24 cellular contexts compared by ENCODE assay signal in the genomic region with DNA sequence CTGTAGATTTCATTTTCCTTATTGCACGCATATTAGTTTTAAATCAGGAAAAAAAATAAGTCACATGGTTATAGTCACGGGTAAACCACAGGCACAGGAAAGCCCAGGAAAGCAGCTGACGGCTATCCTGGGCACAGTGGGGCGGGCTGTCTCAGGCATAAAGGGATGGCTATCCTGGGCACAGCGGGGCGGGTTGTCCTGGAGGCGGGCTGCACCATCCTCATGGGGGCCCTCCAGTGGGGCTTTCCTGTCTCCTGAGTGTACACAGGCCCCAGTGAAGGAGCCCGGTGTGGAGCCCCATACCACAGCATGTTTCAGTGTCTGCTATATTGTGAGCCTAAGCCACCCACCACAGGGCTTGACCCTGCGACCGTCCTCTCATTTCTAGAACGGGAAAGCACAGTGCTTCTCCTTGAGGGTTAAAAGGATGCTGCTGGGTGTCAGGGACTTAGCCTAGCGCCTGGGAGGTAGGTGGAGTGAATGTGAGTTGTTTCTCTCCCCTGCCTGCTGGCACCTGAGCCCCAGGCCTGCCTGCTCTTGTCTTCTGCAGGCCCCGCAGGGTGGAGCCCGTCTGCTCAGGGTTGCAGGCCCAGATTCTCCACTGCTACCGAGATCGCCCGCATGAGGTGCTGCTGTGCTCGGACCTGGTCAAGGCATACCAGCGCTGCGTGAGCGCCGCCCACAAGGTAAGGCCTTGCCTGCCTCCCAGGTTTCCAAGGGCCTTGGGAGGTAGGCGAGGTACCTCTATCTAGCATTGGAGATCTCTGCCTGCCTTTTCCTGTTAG. TPM values are rescaled to one million over a fixed set of nuclear protein-coding genes. Genes with fewer than 3 reads are reported as not detected.
DNase-seq lines count a peak whose midpoint lies in the region; ATAC-seq, FAIRE-seq and TF ChIP-seq lines count a peak whose summit lies in the region.
"Had no signal": no experiment of that assay in that cellular context is flagged by ENCODE, and none has a peak within 500 bp of the region (broad histone marks: within the 10 kb centered on the region; RNA-seq: fewer than 3 reads in every experiment).

No MANE protein-coding gene starts in this region.

- no peaks in the 10 kb centered on the region for H3K36me3 ChIP-seq in esophagus squamous epithelium
- no peaks in the 10 kb centered on the region for H3K36me3 ChIP-seq in MM.1S (replicated peaks; ENCODE audit: insufficient read depth, low read length)

- no peaks in the 10 kb centered on the region for H3K27me3 ChIP-seq in esophagus squamous epithelium
- no peaks in the 10 kb centered on the region for H3K27me3 ChIP-seq in MM.1S (replicated peaks; ENCODE audit: insufficient read depth, low read length)

- TF ChIP-seq POLR2A in GM12892 (IDR thresholded peaks at IDR 0.05; ENCODE audit: low read depth, low read length) = no peak
- no peak for TF ChIP-seq POLR2A in esophagus squamous epithelium (IDR thresholded peaks at IDR 0.05)

- no peaks in the 10 kb centered on the region for H3K79me2 ChIP-seq in MM.1S (ENCODE audit: low read length)

- peak overlapping the region in 3 of 4 donors; percentile 30 to 59 (median 46) for H3K27ac ChIP-seq in esophagus squamous epithelium
- H3K27ac ChIP-seq in MM.1S (ENCODE audit: low read length) = no peak overlapping the region

- no peaks in the 10 kb centered on the region for H4K20me1 ChIP-seq in MM.1S (ENCODE audit: insufficient read depth, low read length)

- H2AFZ ChIP-seq in MM.1S (ENCODE audit: low read length) = no peak overlapping the region

- no peak overlapping the region for H3K9ac ChIP-seq in MM.1S (ENCODE audit: low read length)

- TF ChIP-seq CTCF in esophagus squamous epithelium (IDR thresholded peaks at IDR 0.05) = peak in 2 of 6 experiments; percentile 28 to 60
- TF ChIP-seq CTCF in MM.1S (IDR thresholded peaks at IDR 0.05; ENCODE audit: low read length) = no peak

- no peak overlapping the region for H3K4me2 ChIP-seq in MM.1S (ENCODE audit: low read depth, low read length)
- H3K4me2 ChIP-seq: smooth muscle cell had no signal

- DNase-seq in GM12892 (ENCODE audit: insufficient read length) = no peak
- peak; percentile 30 for DNase-seq in NCI-H69 (lab: John Stamatoyannopoulos, UW)
- DNase-seq in esophagus squamous epithelium (lab: John Stamatoyannopoulos, UW) = no peak
- peak; percentile 59 for DNase-seq in sciatic nerve (ENCODE audit: low spot score)
- no peak for DNase-seq in MM.1S
- DNase-seq in activated CD4-positive, alpha-beta T cell treated with anti-CD3 and anti-CD28 coated beads for 4 hours = no peak
- no peak for DNase-seq in kidney glomerular epithelial cell (lab: John Stamatoyannopoulos, UW)
- no peak for DNase-seq in NCI-H526 (lab: John Stamatoyannopoulos, UW)
- DNase-seq: activated CD8-positive, alpha-beta T cell treated with anti-CD3 and anti-CD28 coated beads for 36 hours; activated T-cell treated with anti-CD3 and anti-CD28 coated beads, Interleukin-2, amount 50 U/mL, for 4 hours; AML-193; cortex of kidney; GDM1; naive thymus-derived CD4-positive, alpha-beta T cell; NCI-H1417 treated with DMSO at 0.1 percent for 48 hours; NCI-H345; NK-92 treated with Interleukin-12 subunit alpha and Interleukin-12 subunit beta, amount 100 ng/mL, for 24 hours; RPMI8226; stimulated activated CD4-positive, alpha-beta T cell treated with anti-CD3 and anti-CD28 coated beads, Interleukin-4, amount 100 ng/mL, for 4 hours; T-cell had no signal

- no peaks in the 10 kb centered on the region for H3F3A ChIP-seq in MM.1S (ENCODE audit: insufficient read depth, low read length)

- FAIRE-seq in GM12892 (lab: Jason Lieb, UNC) = peak; percentile 9
- FAIRE-seq: endothelial cell of umbilical vein, HTR-8/SVneo had no signal

- H3K9me3 ChIP-seq in esophagus squamous epithelium (no peaks in the 10 kb centered on the region), MM.1S (replicated peaks; ENCODE audit: insufficient read depth, low read length) (no peaks in the 10 kb centered on the region)

- WGBS in esophagus squamous epithelium, 2 donors = 49 to 52% methylated on average over 11 to 17 of the region's 23 CpGs

- H3K4me3 ChIP-seq in esophagus squamous epithelium (no peak overlapping the region), MM.1S (ENCODE audit: low read length) (no peak overlapping the region)
- H3K4me3 ChIP-seq: lung, smooth muscle cell had no signal

- ATAC-seq in sciatic nerve = no peak
- ATAC-seq: activated CD8-positive, alpha-beta T cell treated with anti-CD3 and anti-CD28 coated beads for 36 hours; activated T-cell treated with anti-CD3 and anti-CD28 coated beads, Interleukin-2, amount 50 U/mL, for 4 hours; naive thymus-derived CD4-positive, alpha-beta T cell; T-cell had no signal

- H3K4me1 ChIP-seq in esophagus squamous epithelium = peaks cover 32 to 51% (median 32%) of the 10 kb centered on the region in 3 donors
- no peaks in the 10 kb centered on the region for H3K4me1 ChIP-seq in MM.1S (ENCODE audit: low read length)

- intact Hi-C loops in esophagus squamous epithelium (cut with DNase I) = no loop called here
- intact Hi-C loops in sciatic nerve (cut with DNase I) = no loop called here

- no peaks in the 10 kb centered on the region for H3K9me2 ChIP-seq in MM.1S (replicated peaks; ENCODE audit: insufficient read depth, low read length)

RNA-seq across cellular contexts. Expression of gene PLXNA1, which starts 25.9 kb away (rescaled TPM):
- 6.4 TPM for polyA plus RNA-seq in GM12892 (2012; ENCODE audit: missing spikeins)
- total RNA-seq in esophagus squamous epithelium (10 to 100 TPM; 19.7 to 27.5 (median 23.9) TPM), sciatic nerve (35.9 TPM)

Comparison
In these comparisons a context has a peak if more than half of its experiments do, and no peak if none do; other contexts are left out.
1. DNase-seq: peak in NCI-H69 (single experiment) and sciatic nerve (single experiment); none in GM12892 (single experiment), esophagus squamous epithelium (single experiment), MM.1S (single experiment), activated CD4-positive, alpha-beta T cell treated with anti-CD3 and anti-CD28 coated beads for 4 hours (0 of 2), kidney glomerular epithelial cell (single experiment) and NCI-H526 (0 of 2).